In the genomic region with DNA sequence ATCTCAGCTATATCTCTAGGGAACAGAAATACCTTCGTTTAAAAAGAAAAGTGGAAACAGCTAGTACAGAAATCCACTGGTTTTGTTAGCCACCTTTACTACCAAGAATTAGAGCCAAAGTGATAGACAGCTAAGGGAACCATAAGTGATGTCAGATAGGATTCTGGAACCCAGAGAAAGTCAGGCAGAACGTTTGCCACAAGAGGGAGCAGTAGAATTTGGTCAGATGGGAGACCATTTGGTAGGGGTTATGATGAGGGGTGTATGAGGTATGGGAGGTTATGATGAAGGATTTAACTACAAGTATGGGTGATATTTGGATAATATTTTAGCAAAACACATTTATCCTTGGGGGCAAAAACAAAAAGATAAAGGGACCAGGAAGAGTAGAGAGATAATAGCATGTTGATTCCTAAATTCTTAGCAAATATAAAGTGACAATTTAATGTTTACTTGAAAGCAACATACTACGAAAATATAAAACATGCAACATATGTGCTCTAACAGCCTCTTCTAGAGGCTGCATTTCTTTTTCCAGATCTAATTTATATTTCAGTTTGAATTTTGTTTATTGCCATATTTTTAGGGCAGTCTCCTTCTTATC, we compare ENCODE assay signal across 8 cellular contexts. TPM values are rescaled to one million over a fixed set of nuclear protein-coding genes. Genes with fewer than 3 reads are reported as not detected.
A peak's percentile ranks its signal among the peaks of the same experiment; 100 is the strongest.
DNase-seq lines count a peak whose midpoint lies in the region; ATAC-seq, FAIRE-seq and TF ChIP-seq lines count a peak whose summit lies in the region.

No MANE protein-coding gene starts in this region.

- ATAC-seq in GM19452 (IDR thresholded peaks at IDR 0.05; ENCODE audit: unreplicated experiment): no peak
- no peak for ATAC-seq in GM18498 (IDR thresholded peaks at IDR 0.05; ENCODE audit: unreplicated experiment)

- intact Hi-C loops in kidney (cut with DNase I): no loop called here

- H3K4me3 ChIP-seq in LNCaP clone FGC (ENCODE audit: low read depth, low read length) (no peak overlapping the region), SU-DHL-6 (ENCODE audit: insufficient read depth, low read length, poor library complexity, severe bottlenecking) (no peak overlapping the region), kidney (ENCODE audit: low read length in 2 of 2) (no peak overlapping the region)

- H3K27ac ChIP-seq in SU-DHL-6 (ENCODE audit: low read depth, low read length): no peak overlapping the region
- peak overlapping the region in 1 of 2 donors; percentile 60 for H3K27ac ChIP-seq in kidney (ENCODE audit: low read depth in 2 of 2, low read length in 2 of 2)

- peaks cover 0 to 3% of the 10 kb centered on the region in 2 donors for H3K4me1 ChIP-seq in kidney (ENCODE audit: control insufficient read depth in 1 of 2, insufficient read depth in 1 of 2, low read depth in 1 of 2, low read length in 2 of 2)

- no peaks in the 10 kb centered on the region for H3K79me2 ChIP-seq in SU-DHL-6 (ENCODE audit: insufficient read depth, low read length)

- no peak overlapping the region for H3K4me2 ChIP-seq in SU-DHL-6 (ENCODE audit: low read depth, low read length, poor library complexity, severe bottlenecking)

- H3K36me3 ChIP-seq in SU-DHL-6 (ENCODE audit: low read length) (no peaks in the 10 kb centered on the region), kidney (ENCODE audit: control insufficient read depth in 1 of 2, insufficient read depth in 2 of 2, low read length in 2 of 2) (no peaks in the 10 kb centered on the region)

- H2AFZ ChIP-seq in SU-DHL-6 (ENCODE audit: low read depth, low read length, severe bottlenecking): no peak overlapping the region

- TF ChIP-seq CTCF in GM10266 (IDR thresholded peaks at IDR 0.05; ENCODE audit: control insufficient read depth, insufficient read depth, low read depth, missing control alignments) (peak; percentile 32), LNCaP clone FGC (IDR thresholded peaks at IDR 0.05; ENCODE audit: control insufficient read depth, extremely low read depth, insufficient read depth) (peak; percentile 43), SU-DHL-6 (IDR thresholded peaks at IDR 0.05; ENCODE audit: insufficient read depth, low read length, poor library complexity, severe bottlenecking) (peak; percentile 32), kidney (IDR thresholded peaks at IDR 0.05; ENCODE audit: borderline replicate concordance, extremely low read depth, insufficient read depth) (peak; percentile 44)

- no peaks in the 10 kb centered on the region for H3F3A ChIP-seq in SU-DHL-6 (ENCODE audit: insufficient read depth)

- peak; percentile 25 for DNase-seq in GM10266 (ENCODE audit: extremely low spot score)
- no peak for DNase-seq in LNCaP clone FGC (ENCODE audit: low read depth)
- no peak for DNase-seq in kidney
- no peak for DNase-seq in AG08396 (ENCODE audit: low spot score)
- no peak for DNase-seq in effector CD4-positive, alpha-beta T cell

- H3K9me3 ChIP-seq in SU-DHL-6 (ENCODE audit: insufficient read depth, low read length) (no peaks in the 10 kb centered on the region), kidney (ENCODE audit: control insufficient read depth in 1 of 2, low read length in 2 of 2) (no peaks in the 10 kb centered on the region)

- H3K9me2 ChIP-seq in SU-DHL-6 (replicated peaks; ENCODE audit: insufficient read depth, low read length): no peaks in the 10 kb centered on the region

- no peak overlapping the region for H3K9ac ChIP-seq in SU-DHL-6 (ENCODE audit: low read length)
- H3K9ac ChIP-seq in kidney (ENCODE audit: low read length in 2 of 2): no peak overlapping the region

- FAIRE-seq in kidney (lab: Jason Lieb, UNC): no peak

- H4K20me1 ChIP-seq in SU-DHL-6 (ENCODE audit: low read depth, low read length): no peaks in the 10 kb centered on the region

- H3K27me3 ChIP-seq in SU-DHL-6 (ENCODE audit: low read length): no peaks in the 10 kb centered on the region

RNA-seq across cellular contexts. Expression of gene SLC8A1, which starts 3.3 kb away (rescaled TPM):
- 33.9 TPM for total RNA-seq in kidney
- polyA plus RNA-seq in kidney (ENCODE audit: insufficient read depth, low read depth, low replicate concordance): 12.9 TPM
